ENCODE assay signal across 1 cellular context in the genomic region with DNA sequence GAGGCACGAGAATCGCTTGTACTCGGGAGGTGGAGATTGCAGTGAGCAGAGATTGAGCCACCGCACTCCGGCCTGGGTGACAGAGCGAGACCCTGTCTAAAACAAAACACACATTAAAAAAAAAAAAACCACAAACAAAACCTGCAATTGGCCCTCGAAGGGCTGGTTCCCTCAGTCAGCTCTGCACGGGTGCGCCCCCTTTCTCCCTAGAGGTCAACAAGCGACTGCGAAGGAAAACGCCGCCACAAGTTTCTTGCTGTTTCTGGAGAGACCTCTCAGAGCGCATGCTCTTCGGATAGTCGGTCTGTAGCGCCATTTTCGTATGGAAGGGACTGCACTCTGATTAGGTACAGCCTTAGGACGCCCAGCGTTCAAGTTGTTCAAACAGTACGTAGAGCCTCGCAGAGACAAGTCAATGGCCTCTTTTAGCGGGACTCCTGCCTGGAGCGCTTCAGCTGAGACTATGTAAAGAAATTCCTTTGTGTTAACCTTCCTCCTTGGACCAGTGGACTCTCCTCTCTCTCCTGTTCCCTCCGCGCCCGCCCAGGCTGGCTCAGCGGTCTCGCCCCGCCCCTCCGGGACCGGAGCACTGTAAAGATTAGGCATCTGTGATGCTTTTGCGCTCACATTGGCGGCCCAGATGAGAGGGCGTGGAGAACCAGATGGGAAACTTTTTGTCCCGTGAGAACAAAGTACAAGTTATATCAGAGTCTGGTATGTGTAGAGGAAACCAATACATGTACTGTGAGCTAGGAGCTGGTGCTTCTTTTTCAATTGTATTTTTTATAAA.
A peak's percentile ranks its signal among the peaks of the same experiment; 100 is the strongest.
TF ChIP-seq lines count a peak whose summit lies in the region.

No MANE protein-coding gene starts in this region.

TF ChIP-seq in WTC11, 78 proteins besides CTCF, POLR2A, EP300 and RAD21 (continued from another document and continues in another):
- TF ChIP-seq, protein P1, sequence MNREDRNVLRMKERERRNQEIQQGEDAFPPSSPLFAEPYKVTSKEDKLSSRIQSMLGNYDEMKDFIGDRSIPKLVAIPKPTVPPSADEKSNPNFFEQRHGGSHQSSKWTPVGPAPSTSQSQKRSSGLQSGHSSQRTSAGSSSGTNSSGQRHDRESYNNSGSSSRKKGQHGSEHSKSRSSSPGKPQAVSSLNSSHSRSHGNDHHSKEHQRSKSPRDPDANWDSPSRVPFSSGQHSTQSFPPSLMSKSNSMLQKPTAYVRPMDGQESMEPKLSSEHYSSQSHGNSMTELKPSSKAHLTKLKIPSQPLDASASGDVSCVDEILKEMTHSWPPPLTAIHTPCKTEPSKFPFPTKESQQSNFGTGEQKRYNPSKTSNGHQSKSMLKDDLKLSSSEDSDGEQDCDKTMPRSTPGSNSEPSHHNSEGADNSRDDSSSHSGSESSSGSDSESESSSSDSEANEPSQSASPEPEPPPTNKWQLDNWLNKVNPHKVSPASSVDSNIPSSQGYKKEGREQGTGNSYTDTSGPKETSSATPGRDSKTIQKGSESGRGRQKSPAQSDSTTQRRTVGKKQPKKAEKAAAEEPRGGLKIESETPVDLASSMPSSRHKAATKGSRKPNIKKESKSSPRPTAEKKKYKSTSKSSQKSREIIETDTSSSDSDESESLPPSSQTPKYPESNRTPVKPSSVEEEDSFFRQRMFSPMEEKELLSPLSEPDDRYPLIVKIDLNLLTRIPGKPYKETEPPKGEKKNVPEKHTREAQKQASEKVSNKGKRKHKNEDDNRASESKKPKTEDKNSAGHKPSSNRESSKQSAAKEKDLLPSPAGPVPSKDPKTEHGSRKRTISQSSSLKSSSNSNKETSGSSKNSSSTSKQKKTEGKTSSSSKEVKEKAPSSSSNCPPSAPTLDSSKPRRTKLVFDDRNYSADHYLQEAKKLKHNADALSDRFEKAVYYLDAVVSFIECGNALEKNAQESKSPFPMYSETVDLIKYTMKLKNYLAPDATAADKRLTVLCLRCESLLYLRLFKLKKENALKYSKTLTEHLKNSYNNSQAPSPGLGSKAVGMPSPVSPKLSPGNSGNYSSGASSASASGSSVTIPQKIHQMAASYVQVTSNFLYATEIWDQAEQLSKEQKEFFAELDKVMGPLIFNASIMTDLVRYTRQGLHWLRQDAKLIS (CRISPR knock-in tag; IDR thresholded peaks at IDR 0.05; ENCODE audit: borderline replicate concordance): no peak
- no peak for TF ChIP-seq ZNF232 (CRISPR knock-in tag; IDR thresholded peaks at IDR 0.05)
- TF ChIP-seq, protein P2, sequence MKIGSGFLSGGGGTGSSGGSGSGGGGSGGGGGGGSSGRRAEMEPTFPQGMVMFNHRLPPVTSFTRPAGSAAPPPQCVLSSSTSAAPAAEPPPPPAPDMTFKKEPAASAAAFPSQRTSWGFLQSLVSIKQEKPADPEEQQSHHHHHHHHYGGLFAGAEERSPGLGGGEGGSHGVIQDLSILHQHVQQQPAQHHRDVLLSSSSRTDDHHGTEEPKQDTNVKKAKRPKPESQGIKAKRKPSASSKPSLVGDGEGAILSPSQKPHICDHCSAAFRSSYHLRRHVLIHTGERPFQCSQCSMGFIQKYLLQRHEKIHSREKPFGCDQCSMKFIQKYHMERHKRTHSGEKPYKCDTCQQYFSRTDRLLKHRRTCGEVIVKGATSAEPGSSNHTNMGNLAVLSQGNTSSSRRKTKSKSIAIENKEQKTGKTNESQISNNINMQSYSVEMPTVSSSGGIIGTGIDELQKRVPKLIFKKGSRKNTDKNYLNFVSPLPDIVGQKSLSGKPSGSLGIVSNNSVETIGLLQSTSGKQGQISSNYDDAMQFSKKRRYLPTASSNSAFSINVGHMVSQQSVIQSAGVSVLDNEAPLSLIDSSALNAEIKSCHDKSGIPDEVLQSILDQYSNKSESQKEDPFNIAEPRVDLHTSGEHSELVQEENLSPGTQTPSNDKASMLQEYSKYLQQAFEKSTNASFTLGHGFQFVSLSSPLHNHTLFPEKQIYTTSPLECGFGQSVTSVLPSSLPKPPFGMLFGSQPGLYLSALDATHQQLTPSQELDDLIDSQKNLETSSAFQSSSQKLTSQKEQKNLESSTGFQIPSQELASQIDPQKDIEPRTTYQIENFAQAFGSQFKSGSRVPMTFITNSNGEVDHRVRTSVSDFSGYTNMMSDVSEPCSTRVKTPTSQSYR (CRISPR knock-in tag; IDR thresholded peaks at IDR 0.05): no peak
- TF ChIP-seq, protein P3, sequence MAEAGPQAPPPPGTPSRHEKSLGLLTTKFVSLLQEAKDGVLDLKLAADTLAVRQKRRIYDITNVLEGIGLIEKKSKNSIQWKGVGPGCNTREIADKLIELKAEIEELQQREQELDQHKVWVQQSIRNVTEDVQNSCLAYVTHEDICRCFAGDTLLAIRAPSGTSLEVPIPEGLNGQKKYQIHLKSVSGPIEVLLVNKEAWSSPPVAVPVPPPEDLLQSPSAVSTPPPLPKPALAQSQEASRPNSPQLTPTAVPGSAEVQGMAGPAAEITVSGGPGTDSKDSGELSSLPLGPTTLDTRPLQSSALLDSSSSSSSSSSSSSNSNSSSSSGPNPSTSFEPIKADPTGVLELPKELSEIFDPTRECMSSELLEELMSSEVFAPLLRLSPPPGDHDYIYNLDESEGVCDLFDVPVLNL (CRISPR knock-in tag; IDR thresholded peaks at IDR 0.05; ENCODE audit: borderline replicate concordance, low read depth): no peak
- TF ChIP-seq KAT7 (CRISPR knock-in tag; IDR thresholded peaks at IDR 0.05; ENCODE audit: borderline replicate concordance): no peak
- no peak for TF ChIP-seq ATF1 (CRISPR knock-in tag; IDR thresholded peaks at IDR 0.05)
- TF ChIP-seq OVOL2 (CRISPR knock-in tag; IDR thresholded peaks at IDR 0.05; ENCODE audit: borderline replicate concordance): no peak
- TF ChIP-seq SOX15 (CRISPR knock-in tag; IDR thresholded peaks at IDR 0.05): no peak
- TF ChIP-seq, protein P4, sequence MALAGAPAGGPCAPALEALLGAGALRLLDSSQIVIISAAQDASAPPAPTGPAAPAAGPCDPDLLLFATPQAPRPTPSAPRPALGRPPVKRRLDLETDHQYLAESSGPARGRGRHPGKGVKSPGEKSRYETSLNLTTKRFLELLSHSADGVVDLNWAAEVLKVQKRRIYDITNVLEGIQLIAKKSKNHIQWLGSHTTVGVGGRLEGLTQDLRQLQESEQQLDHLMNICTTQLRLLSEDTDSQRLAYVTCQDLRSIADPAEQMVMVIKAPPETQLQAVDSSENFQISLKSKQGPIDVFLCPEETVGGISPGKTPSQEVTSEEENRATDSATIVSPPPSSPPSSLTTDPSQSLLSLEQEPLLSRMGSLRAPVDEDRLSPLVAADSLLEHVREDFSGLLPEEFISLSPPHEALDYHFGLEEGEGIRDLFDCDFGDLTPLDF (CRISPR knock-in tag; IDR thresholded peaks at IDR 0.05): no peak
- TF ChIP-seq, protein P5, sequence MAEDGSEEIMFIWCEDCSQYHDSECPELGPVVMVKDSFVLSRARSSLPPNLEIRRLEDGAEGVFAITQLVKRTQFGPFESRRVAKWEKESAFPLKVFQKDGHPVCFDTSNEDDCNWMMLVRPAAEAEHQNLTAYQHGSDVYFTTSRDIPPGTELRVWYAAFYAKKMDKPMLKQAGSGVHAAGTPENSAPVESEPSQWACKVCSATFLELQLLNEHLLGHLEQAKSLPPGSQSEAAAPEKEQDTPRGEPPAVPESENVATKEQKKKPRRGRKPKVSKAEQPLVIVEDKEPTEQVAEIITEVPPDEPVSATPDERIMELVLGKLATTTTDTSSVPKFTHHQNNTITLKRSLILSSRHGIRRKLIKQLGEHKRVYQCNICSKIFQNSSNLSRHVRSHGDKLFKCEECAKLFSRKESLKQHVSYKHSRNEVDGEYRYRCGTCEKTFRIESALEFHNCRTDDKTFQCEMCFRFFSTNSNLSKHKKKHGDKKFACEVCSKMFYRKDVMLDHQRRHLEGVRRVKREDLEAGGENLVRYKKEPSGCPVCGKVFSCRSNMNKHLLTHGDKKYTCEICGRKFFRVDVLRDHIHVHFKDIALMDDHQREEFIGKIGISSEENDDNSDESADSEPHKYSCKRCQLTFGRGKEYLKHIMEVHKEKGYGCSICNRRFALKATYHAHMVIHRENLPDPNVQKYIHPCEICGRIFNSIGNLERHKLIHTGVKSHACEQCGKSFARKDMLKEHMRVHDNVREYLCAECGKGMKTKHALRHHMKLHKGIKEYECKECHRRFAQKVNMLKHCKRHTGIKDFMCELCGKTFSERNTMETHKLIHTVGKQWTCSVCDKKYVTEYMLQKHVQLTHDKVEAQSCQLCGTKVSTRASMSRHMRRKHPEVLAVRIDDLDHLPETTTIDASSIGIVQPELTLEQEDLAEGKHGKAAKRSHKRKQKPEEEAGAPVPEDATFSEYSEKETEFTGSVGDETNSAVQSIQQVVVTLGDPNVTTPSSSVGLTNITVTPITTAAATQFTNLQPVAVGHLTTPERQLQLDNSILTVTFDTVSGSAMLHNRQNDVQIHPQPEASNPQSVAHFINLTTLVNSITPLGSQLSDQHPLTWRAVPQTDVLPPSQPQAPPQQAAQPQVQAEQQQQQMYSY (CRISPR knock-in tag; IDR thresholded peaks at IDR 0.05): no peak
- TF ChIP-seq TEAD4 (CRISPR knock-in tag; IDR thresholded peaks at IDR 0.05): no peak
- TF ChIP-seq, protein P6, sequence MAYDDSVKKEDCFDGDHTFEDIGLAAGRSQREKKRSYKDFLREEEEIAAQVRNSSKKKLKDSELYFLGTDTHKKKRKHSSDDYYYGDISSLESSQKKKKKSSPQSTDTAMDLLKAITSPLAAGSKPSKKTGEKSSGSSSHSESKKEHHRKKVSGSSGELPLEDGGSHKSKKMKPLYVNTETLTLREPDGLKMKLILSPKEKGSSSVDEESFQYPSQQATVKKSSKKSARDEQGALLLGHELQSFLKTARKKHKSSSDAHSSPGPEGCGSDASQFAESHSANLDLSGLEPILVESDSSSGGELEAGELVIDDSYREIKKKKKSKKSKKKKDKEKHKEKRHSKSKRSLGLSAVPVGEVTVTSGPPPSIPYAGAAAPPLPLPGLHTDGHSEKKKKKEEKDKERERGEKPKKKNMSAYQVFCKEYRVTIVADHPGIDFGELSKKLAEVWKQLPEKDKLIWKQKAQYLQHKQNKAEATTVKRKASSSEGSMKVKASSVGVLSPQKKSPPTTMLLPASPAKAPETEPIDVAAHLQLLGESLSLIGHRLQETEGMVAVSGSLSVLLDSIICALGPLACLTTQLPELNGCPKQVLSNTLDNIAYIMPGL (CRISPR knock-in tag; IDR thresholded peaks at IDR 0.05): peak; percentile 66; the same call in 1 of the 2 replicates
- no peak for TF ChIP-seq ZBTB21 (CRISPR knock-in tag; IDR thresholded peaks at IDR 0.05; ENCODE audit: borderline replicate concordance)
- TF ChIP-seq, protein P7, sequence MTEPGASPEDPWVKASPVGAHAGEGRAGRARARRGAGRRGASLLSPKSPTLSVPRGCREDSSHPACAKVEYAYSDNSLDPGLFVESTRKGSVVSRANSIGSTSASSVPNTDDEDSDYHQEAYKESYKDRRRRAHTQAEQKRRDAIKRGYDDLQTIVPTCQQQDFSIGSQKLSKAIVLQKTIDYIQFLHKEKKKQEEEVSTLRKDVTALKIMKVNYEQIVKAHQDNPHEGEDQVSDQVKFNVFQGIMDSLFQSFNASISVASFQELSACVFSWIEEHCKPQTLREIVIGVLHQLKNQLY (CRISPR knock-in tag; IDR thresholded peaks at IDR 0.05): no peak
- no peak for TF ChIP-seq EMX1 (CRISPR knock-in tag; IDR thresholded peaks at IDR 0.05)
- no peak for TF ChIP-seq ZNF396 (CRISPR knock-in tag; IDR thresholded peaks at IDR 0.05; ENCODE audit: borderline replicate concordance)
- no peak for TF ChIP-seq TP53 (CRISPR knock-in tag; IDR thresholded peaks at IDR 0.05)
- TF ChIP-seq ELF4 (CRISPR knock-in tag; IDR thresholded peaks at IDR 0.05; ENCODE audit: low read depth): no peak
- no peak for TF ChIP-seq HMGA2 (CRISPR knock-in tag; IDR thresholded peaks at IDR 0.05)
- TF ChIP-seq NFYB (CRISPR knock-in tag; conservative IDR thresholded peaks at IDR 0.05; ENCODE audit: low read depth): no peak
- no peak for TF ChIP-seq JUN (CRISPR knock-in tag; IDR thresholded peaks at IDR 0.05)
- TF ChIP-seq, protein P8, sequence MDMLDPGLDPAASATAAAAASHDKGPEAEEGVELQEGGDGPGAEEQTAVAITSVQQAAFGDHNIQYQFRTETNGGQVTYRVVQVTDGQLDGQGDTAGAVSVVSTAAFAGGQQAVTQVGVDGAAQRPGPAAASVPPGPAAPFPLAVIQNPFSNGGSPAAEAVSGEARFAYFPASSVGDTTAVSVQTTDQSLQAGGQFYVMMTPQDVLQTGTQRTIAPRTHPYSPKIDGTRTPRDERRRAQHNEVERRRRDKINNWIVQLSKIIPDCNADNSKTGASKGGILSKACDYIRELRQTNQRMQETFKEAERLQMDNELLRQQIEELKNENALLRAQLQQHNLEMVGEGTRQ (CRISPR knock-in tag; IDR thresholded peaks at IDR 0.05): no peak
- no peak for TF ChIP-seq PRRX2 (CRISPR knock-in tag; IDR thresholded peaks at IDR 0.05)
- no peak for TF ChIP-seq ZNF121 (CRISPR knock-in tag; IDR thresholded peaks at IDR 0.05)
- TF ChIP-seq, protein P9, sequence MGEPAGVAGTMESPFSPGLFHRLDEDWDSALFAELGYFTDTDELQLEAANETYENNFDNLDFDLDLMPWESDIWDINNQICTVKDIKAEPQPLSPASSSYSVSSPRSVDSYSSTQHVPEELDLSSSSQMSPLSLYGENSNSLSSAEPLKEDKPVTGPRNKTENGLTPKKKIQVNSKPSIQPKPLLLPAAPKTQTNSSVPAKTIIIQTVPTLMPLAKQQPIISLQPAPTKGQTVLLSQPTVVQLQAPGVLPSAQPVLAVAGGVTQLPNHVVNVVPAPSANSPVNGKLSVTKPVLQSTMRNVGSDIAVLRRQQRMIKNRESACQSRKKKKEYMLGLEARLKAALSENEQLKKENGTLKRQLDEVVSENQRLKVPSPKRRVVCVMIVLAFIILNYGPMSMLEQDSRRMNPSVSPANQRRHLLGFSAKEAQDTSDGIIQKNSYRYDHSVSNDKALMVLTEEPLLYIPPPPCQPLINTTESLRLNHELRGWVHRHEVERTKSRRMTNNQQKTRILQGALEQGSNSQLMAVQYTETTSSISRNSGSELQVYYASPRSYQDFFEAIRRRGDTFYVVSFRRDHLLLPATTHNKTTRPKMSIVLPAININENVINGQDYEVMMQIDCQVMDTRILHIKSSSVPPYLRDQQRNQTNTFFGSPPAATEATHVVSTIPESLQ (CRISPR knock-in tag; IDR thresholded peaks at IDR 0.05): no peak
- TF ChIP-seq, protein P10, sequence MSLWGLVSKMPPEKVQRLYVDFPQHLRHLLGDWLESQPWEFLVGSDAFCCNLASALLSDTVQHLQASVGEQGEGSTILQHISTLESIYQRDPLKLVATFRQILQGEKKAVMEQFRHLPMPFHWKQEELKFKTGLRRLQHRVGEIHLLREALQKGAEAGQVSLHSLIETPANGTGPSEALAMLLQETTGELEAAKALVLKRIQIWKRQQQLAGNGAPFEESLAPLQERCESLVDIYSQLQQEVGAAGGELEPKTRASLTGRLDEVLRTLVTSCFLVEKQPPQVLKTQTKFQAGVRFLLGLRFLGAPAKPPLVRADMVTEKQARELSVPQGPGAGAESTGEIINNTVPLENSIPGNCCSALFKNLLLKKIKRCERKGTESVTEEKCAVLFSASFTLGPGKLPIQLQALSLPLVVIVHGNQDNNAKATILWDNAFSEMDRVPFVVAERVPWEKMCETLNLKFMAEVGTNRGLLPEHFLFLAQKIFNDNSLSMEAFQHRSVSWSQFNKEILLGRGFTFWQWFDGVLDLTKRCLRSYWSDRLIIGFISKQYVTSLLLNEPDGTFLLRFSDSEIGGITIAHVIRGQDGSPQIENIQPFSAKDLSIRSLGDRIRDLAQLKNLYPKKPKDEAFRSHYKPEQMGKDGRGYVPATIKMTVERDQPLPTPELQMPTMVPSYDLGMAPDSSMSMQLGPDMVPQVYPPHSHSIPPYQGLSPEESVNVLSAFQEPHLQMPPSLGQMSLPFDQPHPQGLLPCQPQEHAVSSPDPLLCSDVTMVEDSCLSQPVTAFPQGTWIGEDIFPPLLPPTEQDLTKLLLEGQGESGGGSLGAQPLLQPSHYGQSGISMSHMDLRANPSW (CRISPR knock-in tag; conservative IDR thresholded peaks at IDR 0.05; ENCODE audit: low read depth): no peak
- no peak for TF ChIP-seq GRHL2 (CRISPR knock-in tag; IDR thresholded peaks at IDR 0.05; ENCODE audit: insufficient replicate concordance, severe bottlenecking)
- TF ChIP-seq, protein P11, sequence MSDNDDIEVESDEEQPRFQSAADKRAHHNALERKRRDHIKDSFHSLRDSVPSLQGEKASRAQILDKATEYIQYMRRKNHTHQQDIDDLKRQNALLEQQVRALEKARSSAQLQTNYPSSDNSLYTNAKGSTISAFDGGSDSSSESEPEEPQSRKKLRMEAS (CRISPR knock-in tag; IDR thresholded peaks at IDR 0.05): peak; percentile 78
- no peak for TF ChIP-seq NFATC4 (CRISPR knock-in tag; IDR thresholded peaks at IDR 0.05)
- TF ChIP-seq NFE2L1 (CRISPR knock-in tag; IDR thresholded peaks at IDR 0.05): no peak
